Comparison of ENCODE assay signal across 8 cellular contexts in the genomic region with DNA sequence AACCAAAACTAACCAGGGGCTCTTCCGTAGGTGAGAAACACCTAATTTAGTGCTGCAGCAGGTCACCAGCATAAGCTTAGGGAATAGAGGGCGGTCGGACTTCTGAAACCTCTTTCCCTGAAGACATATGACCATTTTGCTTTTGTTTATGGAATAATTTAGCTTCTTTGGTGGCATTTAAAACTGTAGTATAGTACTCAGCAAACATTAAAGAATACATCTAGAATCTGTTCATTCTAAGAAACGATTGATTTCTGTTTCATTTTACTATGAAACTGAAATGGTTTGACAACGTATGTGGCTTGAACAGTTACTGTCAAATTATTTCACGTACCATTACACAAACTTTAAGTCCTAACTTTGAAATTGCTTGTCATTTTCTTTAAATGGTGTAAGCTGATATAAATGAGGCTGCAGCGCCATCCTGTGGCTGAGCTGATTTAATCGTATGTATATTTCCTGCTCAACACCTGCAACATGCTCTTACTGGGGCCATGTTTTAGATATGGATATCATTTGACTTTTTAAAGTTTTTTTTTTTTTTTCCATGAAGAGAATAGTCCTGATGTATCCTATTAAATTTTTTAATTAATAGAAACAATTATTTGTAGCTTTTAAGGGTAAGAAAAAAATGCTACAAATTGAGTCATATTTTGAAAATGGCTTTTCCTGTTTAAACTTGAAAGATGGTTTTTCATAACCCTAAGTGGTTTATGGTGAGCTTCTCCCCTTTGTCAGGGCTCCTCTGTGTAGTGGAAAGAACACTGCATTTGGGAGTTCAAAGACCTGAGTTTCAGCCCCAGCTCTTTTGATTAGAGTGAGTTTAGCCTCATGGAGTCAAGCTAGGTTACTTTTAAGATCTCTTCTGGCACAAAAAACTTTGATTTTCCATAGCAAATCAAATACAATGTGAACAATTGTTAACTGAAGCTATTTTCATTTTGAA.
DNase-seq lines count a peak whose midpoint lies in the region; ATAC-seq and FAIRE-seq lines count a peak whose summit lies in the region.

No MANE protein-coding gene starts in this region.

- peak; percentile 96 for FAIRE-seq in GM19239 (lab: Jason Lieb, UNC)

- peak overlapping the region; percentile 53 to 57 for H3K4me3 Mint-ChIP-seq in effector memory CD8-positive, alpha-beta T cell

- peak overlapping the region; percentile 78 to 91 for H3K27ac Mint-ChIP-seq in effector memory CD8-positive, alpha-beta T cell

- H3K4me1 Mint-ChIP-seq in effector memory CD8-positive, alpha-beta T cell (ENCODE audit: low read depth in 2 of 2), result peaks cover 4% of the 10 kb centered on the region in 2 donors

- no peaks in the 10 kb centered on the region for H3K27me3 Mint-ChIP-seq in effector memory CD8-positive, alpha-beta T cell

- DNase-seq in CD1c-positive myeloid dendritic cell (ENCODE audit: extremely low spot score) (peak; percentile 88), GM19239 (ENCODE audit: insufficient read length, low spot score) (peak; percentile 28), NCI-H748 treated with DMSO at 0.1 percent for 48 hours (lab: John Stamatoyannopoulos, UW) (peak; percentile 48), midbrain (lab: John Stamatoyannopoulos, UW) (peak; percentile 80)
- peak; percentile 77 to 78 for DNase-seq in activated CD8-positive, alpha-beta memory T cell treated with anti-CD3 and anti-CD28 coated beads for 1 hour (ENCODE audit: extremely low read depth in 1 of 2, low read depth in 1 of 2)
- peak; percentile 83 to 85 (median 84) for DNase-seq in effector memory CD8-positive, alpha-beta T cell
- peak; percentile 65 to 79 for DNase-seq in stimulated activated CD8-positive, alpha-beta memory T cell treated with anti-CD3 and anti-CD28 coated beads, Interleukin-4, amount 100 ng/mL, for 4 hours (ENCODE audit: low read depth in 2 of 2, low spot score in 1 of 2)

- ATAC-seq in HG03432 (IDR thresholded peaks at IDR 0.05; ENCODE audit: unreplicated experiment), result peak; percentile 70
- ATAC-seq in effector memory CD8-positive, alpha-beta T cell (replicated peaks), result peak; percentile 93

- peaks cover 9% of the 10 kb centered on the region for H3K36me3 Mint-ChIP-seq in effector memory CD8-positive, alpha-beta T cell (ENCODE audit: insufficient read depth)

- H3K9me3 Mint-ChIP-seq in effector memory CD8-positive, alpha-beta T cell, result no peaks in the 10 kb centered on the region

Comparison
In these comparisons a context has a peak if more than half of its experiments do, and no peak if none do; other contexts are left out.
1. Peak in every context shown above with its lines: DNase-seq and ATAC-seq.
2. DNase-seq: peak in every context shown above with its lines; median percentile 88 in CD1c-positive myeloid dendritic cell; 84 in effector memory CD8-positive, alpha-beta T cell; 80 in midbrain; 78 in activated CD8-positive, alpha-beta memory T cell treated with anti-CD3 and anti-CD28 coated beads for 1 hour; 72 in stimulated activated CD8-positive, alpha-beta memory T cell treated with anti-CD3 and anti-CD28 coated beads, Interleukin-4, amount 100 ng/mL, for 4 hours; 48 in NCI-H748 treated with DMSO at 0.1 percent for 48 hours; 28 in GM19239.